1 cellular context compared by ENCODE assay signal in the genomic region with DNA sequence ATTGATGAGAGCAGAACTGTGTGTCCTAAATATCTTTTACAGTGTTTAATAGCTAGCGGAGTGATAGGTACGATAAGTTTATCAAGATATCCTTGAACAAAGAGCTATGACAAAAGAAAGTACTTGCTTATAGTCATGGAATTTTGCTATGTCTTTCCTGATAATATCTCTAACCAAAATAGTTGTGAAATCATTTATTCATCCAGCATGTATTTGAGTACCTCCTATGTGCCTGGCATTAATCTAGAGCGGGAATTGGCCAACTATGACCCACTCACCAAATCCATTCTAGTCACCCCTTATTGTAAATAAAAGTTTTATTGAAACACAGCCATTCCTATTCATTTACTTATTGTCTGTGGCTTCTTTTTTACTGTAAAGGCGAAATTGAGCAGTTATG.
TF ChIP-seq lines count a peak whose summit lies in the region.

No MANE protein-coding gene starts in this region.

TF ChIP-seq in endothelial cell of umbilical vein, 7 proteins besides CTCF, POLR2A, EP300 and RAD21:
- TF ChIP-seq MAX (IDR thresholded peaks at IDR 0.05; ENCODE audit: insufficient read depth, insufficient read length) (no peak), JUN (IDR thresholded peaks at IDR 0.05; ENCODE audit: borderline replicate concordance, insufficient read depth, insufficient read length, low read depth) (no peak), POLR2AphosphoS5 (IDR thresholded peaks at IDR 0.05; ENCODE audit: insufficient read depth, low read depth, low read length) (no peak), GATA2 (IDR thresholded peaks at IDR 0.05; ENCODE audit: insufficient read depth, insufficient read length, low read depth, low read length) (no peak)
TF ChIP-seq in endothelial cell of umbilical vein: peak in this region for 0.
